ENCODE assay signal across 25 cellular contexts in genomic region chr4:76756416-76756815, GRCh38.
"Had no signal": no experiment of that assay in that cellular context is flagged by ENCODE, and none has a peak within 500 bp of the region (broad histone marks: within the 10 kb centered on the region; RNA-seq: fewer than 3 reads in every experiment).

No MANE protein-coding gene starts in this region.

- DNase-seq: activated CD4-positive, alpha-beta T cell treated with anti-CD3 and anti-CD28 coated beads for 48 hours; activated CD4-positive, alpha-beta T cell treated with anti-CD3 and anti-CD28 coated beads, Interleukin-2, amount 50 U/mL, for 48 hours; activated CD8-positive, alpha-beta memory T cell treated with anti-CD3 and anti-CD28 coated beads for 24 hours; activated effector memory CD4-positive, alpha-beta T cell treated with anti-CD3 and anti-CD28 coated beads, Interleukin-2, amount 50 U/mL, for 16 hours; activated naive CD4-positive, alpha-beta T cell treated with anti-CD3 and anti-CD28 coated beads for 36 hours; activated naive CD8-positive, alpha-beta T cell treated with anti-CD3 and anti-CD28 coated beads, Interleukin-2, amount 10 ng/mL, durations not matched to agents 7 days and 5 days; caudate nucleus; foreskin melanocyte; heart right ventricle; kidney glomerular epithelial cell; lower lobe of right lung; psoas muscle; spleen; stimulated activated CD4-positive, alpha-beta T cell treated with anti-CD3 and anti-CD28 coated beads, Interleukin-2, amount 100 ng/mL, for 48 hours; stimulated activated naive CD8-positive, alpha-beta T cell treated with anti-CD3 and anti-CD28 coated beads, Interleukin-15, Interleukin-2, amounts not matched to agents 100 U/mL and 50 U/mL, for 24 hours; T-helper 17 cell; T1000; testis; upper lobe of left lung; WERI-Rb-1 had no signal

- H2AFZ ChIP-seq: parathyroid adenoma had no signal

- H3K27me3 ChIP-seq: testis, upper lobe of left lung had no signal

- H3K4me3 Mint-ChIP-seq: activated naive CD4-positive, alpha-beta T cell treated with anti-CD3 and anti-CD28 coated beads for 36 hours; activated naive CD8-positive, alpha-beta T cell treated with anti-CD3 and anti-CD28 coated beads, Interleukin-2, amount 10 ng/mL, durations not matched to agents 7 days and 5 days; activated T-helper 1 cell treated with anti-CD3 and anti-CD28 coated beads, Interleukin-12 subunit alpha, Interleukin-12 subunit beta, Interleukin-2, Interleukin-4 antibody, amounts not matched to agents 30 ng/mL and 10 ng/mL and 1 ng/mL, durations not matched to agents 14 hours and 24 hours and 36 hours; T-helper 17 cell had no signal

- H3K79me2 ChIP-seq: parathyroid adenoma had no signal

- H3K9ac ChIP-seq: parathyroid adenoma had no signal

- H3K4me3 ChIP-seq: heart right ventricle, lower lobe of right lung, psoas muscle, spleen, testis, upper lobe of left lung had no signal

- H3K27ac ChIP-seq: lower lobe of right lung, parathyroid adenoma, psoas muscle, testis, WERI-Rb-1 had no signal

- H3K9me3 ChIP-seq: lower lobe of right lung, psoas muscle, testis, upper lobe of left lung had no signal

- ATAC-seq: activated CD4-positive, CD25-positive, alpha-beta regulatory T cell treated with anti-CD3 and anti-CD28 coated beads, Interleukin-2, amount 50 U/mL, for 24 hours; esophagus mucosa; heart right ventricle; left lobe of liver; lower lobe of right lung; psoas muscle; stimulated activated naive CD8-positive, alpha-beta T cell treated with anti-CD3 and anti-CD28 coated beads, Interleukin-15, Interleukin-2, amounts not matched to agents 100 U/mL and 50 U/mL, for 24 hours; T-helper 17 cell had no signal

- H3K36me3 Mint-ChIP-seq: activated naive CD8-positive, alpha-beta T cell treated with anti-CD3 and anti-CD28 coated beads, Interleukin-2, amount 10 ng/mL, durations not matched to agents 7 days and 5 days had no signal

- H3K4me1 ChIP-seq: parathyroid adenoma, psoas muscle had no signal

- H3K27ac Mint-ChIP-seq: activated naive CD4-positive, alpha-beta T cell treated with anti-CD3 and anti-CD28 coated beads for 36 hours; activated naive CD8-positive, alpha-beta T cell treated with anti-CD3 and anti-CD28 coated beads, Interleukin-2, amount 10 ng/mL, durations not matched to agents 7 days and 5 days; activated T-helper 1 cell treated with anti-CD3 and anti-CD28 coated beads, Interleukin-12 subunit alpha, Interleukin-12 subunit beta, Interleukin-2, Interleukin-4 antibody, amounts not matched to agents 30 ng/mL and 10 ng/mL and 1 ng/mL, durations not matched to agents 14 hours and 24 hours and 36 hours; T-helper 17 cell had no signal
